In genomic region chr10:7239312-7239985, GRCh38 we compare ENCODE assay signal across 10 cellular contexts.
DNase-seq lines count a peak whose midpoint lies in the region; ATAC-seq and TF ChIP-seq lines count a peak whose summit lies in the region.
"Had no signal": no experiment of that assay in that cellular context is flagged by ENCODE, and none has a peak within 500 bp of the region (broad histone marks: within the 10 kb centered on the region; RNA-seq: fewer than 3 reads in every experiment).

No MANE protein-coding gene starts in this region.

- DNase-seq in CD8-positive, alpha-beta T cell = no peak
- DNase-seq in NCI-H2107 treated with DMSO at 0.1 percent for 48 hours (lab: John Stamatoyannopoulos, UW; ENCODE audit: unreplicated experiment) (no peak), spleen (no peak), vagina (ENCODE audit: extremely low spot score in 2 of 2) (no peak), cerebellar nuclear complex (lab: John Stamatoyannopoulos, UW) (no peak)
- DNase-seq: colonic mucosa had no signal

- no peak overlapping the region for H3K4me3 Mint-ChIP-seq in CD8-positive, alpha-beta T cell

- H3K9ac ChIP-seq in OCI-LY3 (ENCODE audit: low read length) = no peak overlapping the region
- H3K9ac ChIP-seq: BLaER1 had no signal

- intact Hi-C loops in CD8-positive, alpha-beta T cell (cut with DNase I, micrococcal nuclease) = no loop called here
- intact Hi-C loops in spleen (cut with DNase I; ENCODE audit: low total_unique reads) (no loop called here), vagina (cut with DNase I) (no loop called here)

- CTCF ChIA-PET in CD8-positive, alpha-beta T cell (lab: Charles Lee) = no interaction called here

- peaks cover 18% of the 10 kb centered on the region for H3K4me1 ChIP-seq in CD8-positive, alpha-beta T cell (ENCODE audit: insufficient read depth, low read length)
- H3K4me1 ChIP-seq in OCI-LY3 (ENCODE audit: low read length) = peaks cover 30% of the 10 kb centered on the region
- H3K4me1 ChIP-seq in spleen = peaks cover 0 to 30% (median 12%) of the 10 kb centered on the region in 6 donors
- H3K4me1 ChIP-seq in vagina = no peaks in the 10 kb centered on the region
- H3K4me1 ChIP-seq: colonic mucosa had no signal

- H3K4me1 Mint-ChIP-seq in CD8-positive, alpha-beta T cell (ENCODE audit: low read depth) = peaks cover 46% of the 10 kb centered on the region

- peaks cover 8% of the 10 kb centered on the region for H3K9me3 Mint-ChIP-seq in CD8-positive, alpha-beta T cell

- H3K4me2 ChIP-seq in OCI-LY3 (ENCODE audit: low read length) = 0 out of 2 replicates have a peak overlapping the region, but pooled peaks have one; percentile 2
- H3K4me2 ChIP-seq: BLaER1 had no signal

- TF ChIP-seq POLR2A in spleen (IDR thresholded peaks at IDR 0.05) = no peak
- TF ChIP-seq POLR2A in vagina (IDR thresholded peaks at IDR 0.05) = no peak

- ATAC-seq in CD8-positive, alpha-beta T cell = peak; percentile 44
- ATAC-seq in GM18873 (IDR thresholded peaks at IDR 0.05; ENCODE audit: low FRiP score, unreplicated experiment) (peak; percentile 57), HG02763 (IDR thresholded peaks at IDR 0.05; ENCODE audit: unreplicated experiment) (peak; percentile 69)

- H3K4me3 ChIP-seq in CD8-positive, alpha-beta T cell (ENCODE audit: low read depth, low read length) = no peak overlapping the region
- H3K4me3 ChIP-seq in OCI-LY3 (ENCODE audit: low read length) = no peak overlapping the region
- H3K4me3 ChIP-seq in spleen = no peak overlapping the region
- H3K4me3 ChIP-seq in vagina = no peak overlapping the region
- H3K4me3 ChIP-seq: BLaER1, colonic mucosa had no signal

- no peak overlapping the region for H3K27ac ChIP-seq in CD8-positive, alpha-beta T cell (ENCODE audit: low read depth, low read length)
- H3K27ac ChIP-seq in OCI-LY3 (ENCODE audit: low read length) (no peak overlapping the region), spleen (no peak overlapping the region), vagina (no peak overlapping the region)
- H3K27ac ChIP-seq: BLaER1, colonic mucosa had no signal

- POLR2A ChIA-PET in CD8-positive, alpha-beta T cell (lab: Charles Lee) = no interaction called here

- H3K27ac Mint-ChIP-seq in CD8-positive, alpha-beta T cell = no peak overlapping the region

- peaks cover 6% of the 10 kb centered on the region for H3K36me3 ChIP-seq in CD8-positive, alpha-beta T cell (ENCODE audit: insufficient read depth, low read length)
- H3K36me3 ChIP-seq in OCI-LY3 (replicated peaks; ENCODE audit: low read depth, low read length) (peaks cover 21% of the 10 kb centered on the region), spleen (peaks cover 0 to 71% (median 19%) of the 10 kb centered on the region in 6 donors), vagina (peaks cover 0 to 8% of the 10 kb centered on the region in 2 donors)
- H3K36me3 ChIP-seq: colonic mucosa had no signal

- TF ChIP-seq CTCF in CD8-positive, alpha-beta T cell (IDR thresholded peaks at IDR 0.05) = no peak
- TF ChIP-seq CTCF in OCI-LY3 (IDR thresholded peaks at IDR 0.05; ENCODE audit: low read depth, low read length) (no peak), spleen (IDR thresholded peaks at IDR 0.05 in 8 of 11, conservative IDR thresholded peaks at IDR 0.05 in 3 of 11) (no peak), vagina (IDR thresholded peaks at IDR 0.05) (no peak)

- no peak overlapping the region for H2AFZ ChIP-seq in OCI-LY3 (ENCODE audit: low read depth, low read length)

- no peaks in the 10 kb centered on the region for H3K27me3 Mint-ChIP-seq in CD8-positive, alpha-beta T cell (ENCODE audit: low read depth)

- peaks cover 20% of the 10 kb centered on the region for H4K20me1 ChIP-seq in OCI-LY3 (ENCODE audit: insufficient read depth, low read length)
- H4K20me1 ChIP-seq: BLaER1 had no signal

- no peaks in the 10 kb centered on the region for H3K9me3 ChIP-seq in CD8-positive, alpha-beta T cell (ENCODE audit: low read length)
- H3K9me3 ChIP-seq in OCI-LY3 (ENCODE audit: insufficient read depth, low read length) = no peaks in the 10 kb centered on the region
- peaks cover 0 to 6% (median 0%) of the 10 kb centered on the region in 8 donors for H3K9me3 ChIP-seq in spleen
- H3K9me3 ChIP-seq in vagina = no peaks in the 10 kb centered on the region
- H3K9me3 ChIP-seq: colonic mucosa had no signal

- H3K27me3 ChIP-seq in CD8-positive, alpha-beta T cell (ENCODE audit: insufficient read depth, low read length) = no peaks in the 10 kb centered on the region
- H3K27me3 ChIP-seq in OCI-LY3 (ENCODE audit: low read depth, low read length) (no peaks in the 10 kb centered on the region), spleen (replicated peaks in 1 of 7) (no peaks in the 10 kb centered on the region), vagina (no peaks in the 10 kb centered on the region)
- H3K27me3 ChIP-seq: BLaER1, colonic mucosa had no signal

- WGBS in spleen, 5 donors = 55 to 74% (median 67%) methylated on average over 5 of the region's 5 CpGs

- H3K36me3 Mint-ChIP-seq in CD8-positive, alpha-beta T cell = peaks cover 83% of the 10 kb centered on the region

- H3K79me2 ChIP-seq in OCI-LY3 (ENCODE audit: low read length) = peaks cover 7% of the 10 kb centered on the region; the same call in 1 of the 2 replicates
